ENCODE assay signal across 1 cellular context in the genomic region with DNA sequence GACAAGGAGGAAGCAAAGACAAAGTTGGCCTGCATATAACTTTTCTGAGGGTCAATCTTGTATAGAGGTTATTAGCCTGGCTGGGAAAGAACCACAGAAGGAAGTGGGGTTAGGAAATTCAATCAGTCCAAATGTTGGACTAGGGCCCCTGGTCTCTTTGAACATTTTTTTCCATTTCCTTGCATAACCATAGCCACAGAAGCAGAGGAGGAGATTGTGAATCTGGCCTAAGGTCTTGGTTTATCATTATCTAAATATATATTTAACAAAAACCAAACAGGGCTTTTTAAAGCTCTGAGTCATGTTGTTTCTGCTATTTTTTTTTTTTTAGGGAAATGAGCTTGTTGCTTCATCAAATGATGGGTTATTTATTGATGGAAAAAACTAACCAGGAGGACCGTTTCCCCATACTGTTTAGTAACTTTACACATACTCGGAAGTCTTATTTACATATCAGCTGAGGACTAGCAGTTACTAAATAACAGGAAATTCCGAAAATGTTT.
TF ChIP-seq lines count a peak whose summit lies in the region.

No MANE protein-coding gene starts in this region.

TF ChIP-seq in HepG2, 621 proteins besides CTCF, POLR2A, EP300 and RAD21 (continued from another document and continues in another):
- TF ChIP-seq MXD1 (CRISPR knock-in tag; IDR thresholded peaks at IDR 0.05) (no peak), ZNF570 (CRISPR knock-in tag; IDR thresholded peaks at IDR 0.05; ENCODE audit: borderline replicate concordance) (no peak), BRF2 (CRISPR knock-in tag; IDR thresholded peaks at IDR 0.05) (no peak), MEIS1 (CRISPR knock-in tag; IDR thresholded peaks at IDR 0.05; ENCODE audit: borderline replicate concordance) (no peak), ZSCAN29 (CRISPR knock-in tag; conservative IDR thresholded peaks at IDR 0.05) (no peak), ZNF274 (CRISPR knock-in tag; IDR thresholded peaks at IDR 0.05) (no peak), FOSL1 (CRISPR knock-in tag; IDR thresholded peaks at IDR 0.05; ENCODE audit: borderline replicate concordance) (peak; percentile 68; the same call in 1 of the 2 replicates), NFYC (CRISPR knock-in tag; IDR thresholded peaks at IDR 0.05) (no peak), ZNF557 (CRISPR knock-in tag; IDR thresholded peaks at IDR 0.05) (no peak), MYNN (CRISPR knock-in tag; IDR thresholded peaks at IDR 0.05; ENCODE audit: low read depth) (no peak), ZNF598 (CRISPR knock-in tag; IDR thresholded peaks at IDR 0.05; ENCODE audit: borderline replicate concordance) (no peak), ZNF713 (CRISPR knock-in tag; IDR thresholded peaks at IDR 0.05) (no peak), ZNF614 (CRISPR knock-in tag; IDR thresholded peaks at IDR 0.05; ENCODE audit: borderline replicate concordance) (no peak), HOXD1 (CRISPR knock-in tag; IDR thresholded peaks at IDR 0.05) (0 out of 2 replicates have a peak, but pooled peaks have one; percentile 54), RAD51 (IDR thresholded peaks at IDR 0.05; ENCODE audit: borderline replicate concordance) (no peak), ZFP36L2 (CRISPR knock-in tag; IDR thresholded peaks at IDR 0.05) (no peak), ZFP62 (CRISPR knock-in tag; IDR thresholded peaks at IDR 0.05) (no peak), ZSCAN21 (CRISPR knock-in tag; IDR thresholded peaks at IDR 0.05; ENCODE audit: borderline replicate concordance) (no peak), DMAP1 (CRISPR knock-in tag; IDR thresholded peaks at IDR 0.05) (no peak), ARNT2 (CRISPR knock-in tag; IDR thresholded peaks at IDR 0.05; ENCODE audit: low read depth) (no peak), ZBTB44 (CRISPR knock-in tag; IDR thresholded peaks at IDR 0.05) (no peak), SAP130 (CRISPR knock-in tag; IDR thresholded peaks at IDR 0.05; ENCODE audit: low read depth) (peak; percentile 42; the same call in 1 of the 2 replicates), BCLAF1 (IDR thresholded peaks at IDR 0.05) (no peak), ZKSCAN1 (IDR thresholded peaks at IDR 0.05; ENCODE audit: low read length) (no peak), ZC3H4 (CRISPR knock-in tag; IDR thresholded peaks at IDR 0.05; ENCODE audit: borderline replicate concordance) (no peak), MED13 (CRISPR knock-in tag; IDR thresholded peaks at IDR 0.05) (peak; percentile 93; the same call in 1 of the 2 replicates), TEAD2 (CRISPR knock-in tag; IDR thresholded peaks at IDR 0.05) (no peak)
- TF ChIP-seq, protein P1, sequence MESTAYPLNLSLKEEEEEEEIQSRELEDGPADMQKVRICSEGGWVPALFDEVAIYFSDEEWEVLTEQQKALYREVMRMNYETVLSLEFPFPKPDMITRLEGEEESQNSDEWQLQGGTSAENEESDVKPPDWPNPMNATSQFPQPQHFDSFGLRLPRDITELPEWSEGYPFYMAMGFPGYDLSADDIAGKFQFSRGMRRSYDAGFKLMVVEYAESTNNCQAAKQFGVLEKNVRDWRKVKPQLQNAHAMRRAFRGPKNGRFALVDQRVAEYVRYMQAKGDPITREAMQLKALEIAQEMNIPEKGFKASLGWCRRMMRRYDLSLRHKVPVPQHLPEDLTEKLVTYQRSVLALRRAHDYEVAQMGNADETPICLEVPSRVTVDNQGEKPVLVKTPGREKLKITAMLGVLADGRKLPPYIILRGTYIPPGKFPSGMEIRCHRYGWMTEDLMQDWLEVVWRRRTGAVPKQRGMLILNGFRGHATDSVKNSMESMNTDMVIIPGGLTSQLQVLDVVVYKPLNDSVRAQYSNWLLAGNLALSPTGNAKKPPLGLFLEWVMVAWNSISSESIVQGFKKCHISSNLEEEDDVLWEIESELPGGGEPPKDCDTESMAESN (CRISPR knock-in tag; conservative IDR thresholded peaks at IDR 0.05) = no peak
- TF ChIP-seq, protein P2, sequence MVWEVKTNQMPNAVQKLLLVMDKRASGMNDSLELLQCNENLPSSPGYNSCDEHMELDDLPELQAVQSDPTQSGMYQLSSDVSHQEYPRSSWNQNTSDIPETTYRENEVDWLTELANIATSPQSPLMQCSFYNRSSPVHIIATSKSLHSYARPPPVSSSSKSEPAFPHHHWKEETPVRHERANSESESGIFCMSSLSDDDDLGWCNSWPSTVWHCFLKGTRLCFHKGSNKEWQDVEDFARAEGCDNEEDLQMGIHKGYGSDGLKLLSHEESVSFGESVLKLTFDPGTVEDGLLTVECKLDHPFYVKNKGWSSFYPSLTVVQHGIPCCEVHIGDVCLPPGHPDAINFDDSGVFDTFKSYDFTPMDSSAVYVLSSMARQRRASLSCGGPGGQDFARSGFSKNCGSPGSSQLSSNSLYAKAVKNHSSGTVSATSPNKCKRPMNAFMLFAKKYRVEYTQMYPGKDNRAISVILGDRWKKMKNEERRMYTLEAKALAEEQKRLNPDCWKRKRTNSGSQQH (CRISPR knock-in tag; IDR thresholded peaks at IDR 0.05; ENCODE audit: low read depth) = no peak
- TF ChIP-seq, protein P3, sequence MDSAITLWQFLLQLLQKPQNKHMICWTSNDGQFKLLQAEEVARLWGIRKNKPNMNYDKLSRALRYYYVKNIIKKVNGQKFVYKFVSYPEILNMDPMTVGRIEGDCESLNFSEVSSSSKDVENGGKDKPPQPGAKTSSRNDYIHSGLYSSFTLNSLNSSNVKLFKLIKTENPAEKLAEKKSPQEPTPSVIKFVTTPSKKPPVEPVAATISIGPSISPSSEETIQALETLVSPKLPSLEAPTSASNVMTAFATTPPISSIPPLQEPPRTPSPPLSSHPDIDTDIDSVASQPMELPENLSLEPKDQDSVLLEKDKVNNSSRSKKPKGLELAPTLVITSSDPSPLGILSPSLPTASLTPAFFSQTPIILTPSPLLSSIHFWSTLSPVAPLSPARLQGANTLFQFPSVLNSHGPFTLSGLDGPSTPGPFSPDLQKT (CRISPR knock-in tag; IDR thresholded peaks at IDR 0.05; ENCODE audit: borderline replicate concordance) = no peak
- TF ChIP-seq, protein P4, sequence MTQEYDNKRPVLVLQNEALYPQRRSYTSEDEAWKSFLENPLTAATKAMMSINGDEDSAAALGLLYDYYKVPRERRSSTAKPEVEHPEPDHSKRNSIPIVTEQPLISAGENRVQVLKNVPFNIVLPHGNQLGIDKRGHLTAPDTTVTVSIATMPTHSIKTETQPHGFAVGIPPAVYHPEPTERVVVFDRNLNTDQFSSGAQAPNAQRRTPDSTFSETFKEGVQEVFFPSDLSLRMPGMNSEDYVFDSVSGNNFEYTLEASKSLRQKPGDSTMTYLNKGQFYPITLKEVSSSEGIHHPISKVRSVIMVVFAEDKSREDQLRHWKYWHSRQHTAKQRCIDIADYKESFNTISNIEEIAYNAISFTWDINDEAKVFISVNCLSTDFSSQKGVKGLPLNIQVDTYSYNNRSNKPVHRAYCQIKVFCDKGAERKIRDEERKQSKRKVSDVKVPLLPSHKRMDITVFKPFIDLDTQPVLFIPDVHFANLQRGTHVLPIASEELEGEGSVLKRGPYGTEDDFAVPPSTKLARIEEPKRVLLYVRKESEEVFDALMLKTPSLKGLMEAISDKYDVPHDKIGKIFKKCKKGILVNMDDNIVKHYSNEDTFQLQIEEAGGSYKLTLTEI (CRISPR knock-in tag; conservative IDR thresholded peaks at IDR 0.05) = no peak
- TF ChIP-seq, protein P5, sequence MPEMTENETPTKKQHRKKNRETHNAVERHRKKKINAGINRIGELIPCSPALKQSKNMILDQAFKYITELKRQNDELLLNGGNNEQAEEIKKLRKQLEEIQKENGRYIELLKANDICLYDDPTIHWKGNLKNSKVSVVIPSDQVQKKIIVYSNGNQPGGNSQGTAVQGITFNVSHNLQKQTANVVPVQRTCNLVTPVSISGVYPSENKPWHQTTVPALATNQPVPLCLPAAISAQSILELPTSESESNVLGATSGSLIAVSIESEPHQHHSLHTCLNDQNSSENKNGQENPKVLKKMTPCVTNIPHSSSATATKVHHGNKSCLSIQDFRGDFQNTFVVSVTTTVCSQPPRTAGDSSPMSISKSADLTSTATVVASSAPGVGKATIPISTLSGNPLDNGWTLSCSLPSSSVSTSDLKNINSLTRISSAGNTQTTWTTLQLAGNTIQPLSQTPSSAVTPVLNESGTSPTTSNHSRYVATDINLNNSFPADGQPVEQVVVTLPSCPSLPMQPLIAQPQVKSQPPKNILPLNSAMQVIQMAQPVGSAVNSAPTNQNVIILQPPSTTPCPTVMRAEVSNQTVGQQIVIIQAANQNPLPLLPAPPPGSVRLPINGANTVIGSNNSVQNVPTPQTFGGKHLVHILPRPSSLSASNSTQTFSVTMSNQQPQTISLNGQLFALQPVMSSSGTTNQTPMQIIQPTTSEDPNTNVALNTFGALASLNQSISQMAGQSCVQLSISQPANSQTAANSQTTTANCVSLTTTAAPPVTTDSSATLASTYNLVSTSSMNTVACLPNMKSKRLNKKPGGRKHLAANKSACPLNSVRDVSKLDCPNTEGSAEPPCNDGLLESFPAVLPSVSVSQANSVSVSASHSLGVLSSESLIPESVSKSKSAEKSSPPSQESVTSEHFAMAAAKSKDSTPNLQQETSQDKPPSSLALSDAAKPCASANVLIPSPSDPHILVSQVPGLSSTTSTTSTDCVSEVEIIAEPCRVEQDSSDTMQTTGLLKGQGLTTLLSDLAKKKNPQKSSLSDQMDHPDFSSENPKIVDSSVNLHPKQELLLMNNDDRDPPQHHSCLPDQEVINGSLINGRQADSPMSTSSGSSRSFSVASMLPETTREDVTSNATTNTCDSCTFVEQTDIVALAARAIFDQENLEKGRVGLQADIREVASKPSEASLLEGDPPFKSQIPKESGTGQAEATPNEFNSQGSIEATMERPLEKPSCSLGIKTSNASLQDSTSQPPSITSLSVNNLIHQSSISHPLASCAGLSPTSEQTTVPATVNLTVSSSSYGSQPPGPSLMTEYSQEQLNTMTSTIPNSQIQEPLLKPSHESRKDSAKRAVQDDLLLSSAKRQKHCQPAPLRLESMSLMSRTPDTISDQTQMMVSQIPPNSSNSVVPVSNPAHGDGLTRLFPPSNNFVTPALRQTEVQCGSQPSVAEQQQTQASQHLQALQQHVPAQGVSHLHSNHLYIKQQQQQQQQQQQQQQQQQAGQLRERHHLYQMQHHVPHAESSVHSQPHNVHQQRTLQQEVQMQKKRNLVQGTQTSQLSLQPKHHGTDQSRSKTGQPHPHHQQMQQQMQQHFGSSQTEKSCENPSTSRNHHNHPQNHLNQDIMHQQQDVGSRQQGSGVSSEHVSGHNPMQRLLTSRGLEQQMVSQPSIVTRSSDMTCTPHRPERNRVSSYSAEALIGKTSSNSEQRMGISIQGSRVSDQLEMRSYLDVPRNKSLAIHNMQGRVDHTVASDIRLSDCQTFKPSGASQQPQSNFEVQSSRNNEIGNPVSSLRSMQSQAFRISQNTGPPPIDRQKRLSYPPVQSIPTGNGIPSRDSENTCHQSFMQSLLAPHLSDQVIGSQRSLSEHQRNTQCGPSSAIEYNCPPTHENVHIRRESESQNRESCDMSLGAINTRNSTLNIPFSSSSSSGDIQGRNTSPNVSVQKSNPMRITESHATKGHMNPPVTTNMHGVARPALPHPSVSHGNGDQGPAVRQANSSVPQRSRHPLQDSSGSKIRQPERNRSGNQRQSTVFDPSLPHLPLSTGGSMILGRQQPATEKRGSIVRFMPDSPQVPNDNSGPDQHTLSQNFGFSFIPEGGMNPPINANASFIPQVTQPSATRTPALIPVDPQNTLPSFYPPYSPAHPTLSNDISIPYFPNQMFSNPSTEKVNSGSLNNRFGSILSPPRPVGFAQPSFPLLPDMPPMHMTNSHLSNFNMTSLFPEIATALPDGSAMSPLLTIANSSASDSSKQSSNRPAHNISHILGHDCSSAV (CRISPR knock-in tag; IDR thresholded peaks at IDR 0.05; ENCODE audit: borderline replicate concordance) = no peak
- TF ChIP-seq, protein P6, sequence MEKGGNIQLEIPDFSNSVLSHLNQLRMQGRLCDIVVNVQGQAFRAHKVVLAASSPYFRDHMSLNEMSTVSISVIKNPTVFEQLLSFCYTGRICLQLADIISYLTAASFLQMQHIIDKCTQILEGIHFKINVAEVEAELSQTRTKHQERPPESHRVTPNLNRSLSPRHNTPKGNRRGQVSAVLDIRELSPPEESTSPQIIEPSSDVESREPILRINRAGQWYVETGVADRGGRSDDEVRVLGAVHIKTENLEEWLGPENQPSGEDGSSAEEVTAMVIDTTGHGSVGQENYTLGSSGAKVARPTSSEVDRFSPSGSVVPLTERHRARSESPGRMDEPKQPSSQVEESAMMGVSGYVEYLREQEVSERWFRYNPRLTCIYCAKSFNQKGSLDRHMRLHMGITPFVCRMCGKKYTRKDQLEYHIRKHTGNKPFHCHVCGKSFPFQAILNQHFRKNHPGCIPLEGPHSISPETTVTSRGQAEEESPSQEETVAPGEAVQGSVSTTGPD (CRISPR knock-in tag; IDR thresholded peaks at IDR 0.05) = no peak
